35 cellular contexts compared by ENCODE assay signal in the genomic region with DNA sequence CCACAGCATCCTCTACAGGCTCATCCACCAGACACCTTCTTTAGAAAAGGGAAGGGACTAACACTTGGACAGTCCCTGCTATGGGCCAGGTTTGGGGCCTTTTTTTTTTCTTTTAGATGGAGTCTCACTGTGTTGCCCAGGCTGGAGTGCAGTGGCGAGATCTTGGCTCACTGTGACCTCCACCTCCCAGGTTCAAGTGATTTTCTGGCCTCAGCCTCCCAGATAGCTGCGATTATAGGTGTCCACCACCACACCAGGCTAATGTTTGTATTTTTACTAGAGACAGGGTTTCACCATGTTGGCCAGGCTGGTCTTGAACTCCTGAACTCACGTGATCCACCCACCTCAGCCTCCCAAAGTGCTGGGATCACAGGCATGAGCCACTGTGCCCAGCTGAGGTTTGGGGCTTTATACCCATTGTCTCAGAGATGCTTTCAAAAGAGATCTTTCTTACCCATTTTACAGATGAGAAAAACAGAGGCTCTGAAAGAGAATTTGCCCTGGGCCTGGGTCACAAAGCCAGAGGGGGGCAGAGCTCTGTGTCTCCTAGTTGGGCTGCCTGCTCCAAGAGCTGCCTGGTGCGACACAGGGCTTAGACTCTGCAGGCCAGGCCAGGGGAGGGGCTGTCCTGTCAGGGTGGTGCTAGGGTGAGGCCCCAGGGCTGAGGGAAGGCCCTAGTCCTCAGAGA. TPM values are rescaled to one million over a fixed set of nuclear protein-coding genes. Genes with fewer than 3 reads are reported as not detected.
"Had no signal": no experiment of that assay in that cellular context is flagged by ENCODE, and none has a peak within 500 bp of the region (broad histone marks: within the 10 kb centered on the region; RNA-seq: fewer than 3 reads in every experiment).

No MANE protein-coding gene starts in this region.

- H3K27ac ChIP-seq: epithelial cell of prostate, esophagus squamous epithelium, heart right ventricle, pancreas, prostate gland, thyroid gland, upper lobe of right lung, WERI-Rb-1 had no signal

- H3K4me1 ChIP-seq: esophagus squamous epithelium, pancreas, prostate gland, upper lobe of right lung had no signal

- H3K4me3 ChIP-seq: esophagus squamous epithelium, heart right ventricle, pancreas, prostate gland, smooth muscle cell, thyroid gland, upper lobe of right lung had no signal

- FAIRE-seq: bronchial epithelial cell, colon, endometrium, keratinocyte, pancreas had no signal

- H3K9me3 ChIP-seq: esophagus squamous epithelium, heart right ventricle, pancreas, prostate gland, thyroid gland, upper lobe of right lung had no signal

- H3K36me3 ChIP-seq: esophagus squamous epithelium, heart right ventricle, pancreas, prostate gland, thyroid gland, upper lobe of right lung, WERI-Rb-1 had no signal

- H3K27me3 ChIP-seq: pancreas, thyroid gland, upper lobe of right lung had no signal

- ATAC-seq: activated naive CD8-positive, alpha-beta T cell treated with anti-CD3 and anti-CD28 coated beads, Interleukin-2, amount 50 U/mL, for 24 hours; heart right ventricle; left colon; naive thymus-derived CD4-positive, alpha-beta T cell; pancreas; stimulated activated memory B cell treated with anti-CD40 and anti-IgM and Interleukin-4, amounts not matched to agents 10 μg/mL and 1 μg/mL and 100 μg/mL, for 72 hours; stimulated activated naive CD8-positive, alpha-beta T cell treated with anti-CD3 and anti-CD28 coated beads, Interleukin-15, amount 100 ng/mL, for 72 hours; T-helper 17 cell; upper lobe of right lung had no signal

- DNase-seq: activated CD4-positive, alpha-beta memory T cell treated with anti-CD3 and anti-CD28 coated beads, Interleukin-2, amount 10 ng/mL, durations not matched to agents 7 days and 5 days; activated CD4-positive, alpha-beta T cell treated with anti-CD3 and anti-CD28 coated beads, Interleukin-2, amount 10 ng/mL, durations not matched to agents 7 days and 5 days; activated CD4-positive, CD25-positive, alpha-beta regulatory T cell treated with anti-CD3 and anti-CD28 coated beads, Interleukin-2, amount 50 U/mL, for 72 hours; activated CD8-positive, alpha-beta memory T cell treated with anti-CD3 and anti-CD28 coated beads, Interleukin-2, amount 50 U/mL, for 48 hours; activated gamma-delta T cell treated with Interleukin-2 at 50 U/mL for 16 hours; activated naive CD8-positive, alpha-beta T cell treated with anti-CD3 and anti-CD28 coated beads, Interleukin-2, amount 50 U/mL, for 24 hours; activated T-cell treated with anti-CD3 and anti-CD28 coated beads, Interleukin-2, amount 50 U/mL, for 24 hours; dermis blood vessel endothelial cell; effector CD8-positive, alpha-beta T cell; esophagus squamous epithelium; foreskin melanocyte; heart right ventricle; left colon; midbrain; naive thymus-derived CD4-positive, alpha-beta T cell; nucleus accumbens; pancreas; retina; stimulated activated CD4-positive, alpha-beta T cell treated with anti-CD3 and anti-CD28 coated beads, Interleukin-1b, Interleukin-23, amount 100 ng/mL, for 48 hours; stimulated activated CD4-positive, alpha-beta T cell treated with anti-CD3 and anti-CD28 coated beads, Interleukin-4, amount 100 ng/mL, for 4 hours; stimulated activated CD8-positive, alpha-beta memory T cell treated with anti-CD3 and anti-CD28 coated beads, Interleukin-4, amount 100 ng/mL, for 48 hours; stimulated activated naive CD8-positive, alpha-beta T cell treated with anti-CD3 and anti-CD28 coated beads, Interleukin-15, amount 100 ng/mL, for 72 hours; T-helper 17 cell; T1000; thyroid gland; upper lobe of right lung; WERI-Rb-1 had no signal

RNA-seq across cellular contexts. Expression of gene LINGO1, which starts 11.6 kb away (rescaled TPM):
- total RNA-seq: activated CD4-positive, alpha-beta memory T cell treated with anti-CD3 and anti-CD28 coated beads, Interleukin-2, amount 10 ng/mL, durations not matched to agents 7 days and 5 days; activated CD4-positive, alpha-beta T cell treated with anti-CD3 and anti-CD28 coated beads, Interleukin-2, amount 10 ng/mL, durations not matched to agents 7 days and 5 days; bronchial epithelial cell; dermis blood vessel endothelial cell; naive thymus-derived CD4-positive, alpha-beta T cell; T-helper 17 cell had no signal
- polyA plus RNA-seq: keratinocyte; naive thymus-derived CD4-positive, alpha-beta T cell had no signal
